Comparison of ENCODE assay signal across 13 cellular contexts in the genomic region with DNA sequence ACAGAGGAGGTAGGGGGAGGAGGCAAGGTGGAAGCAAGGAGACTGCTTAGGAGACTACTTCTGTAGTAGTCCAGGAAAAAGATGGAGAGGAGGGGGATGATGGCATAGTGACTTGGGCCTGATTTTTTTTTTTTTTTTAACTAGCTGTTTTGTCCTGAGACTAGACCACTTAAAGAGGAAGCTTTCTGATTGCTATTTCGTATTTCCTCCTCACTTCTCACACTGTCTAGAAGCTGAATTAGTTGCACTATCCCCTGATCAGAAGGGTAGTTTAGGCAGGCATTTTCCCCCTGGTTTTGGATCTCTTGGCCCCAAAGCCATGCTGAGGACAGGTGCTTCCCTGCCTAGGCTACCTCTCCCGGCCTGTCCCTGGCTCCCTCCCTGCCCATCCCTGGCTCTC. TPM values are rescaled to one million over a fixed set of nuclear protein-coding genes. Genes with fewer than 3 reads are reported as not detected.
A peak's percentile ranks its signal among the peaks of the same experiment; 100 is the strongest.
DNase-seq lines count a peak whose midpoint lies in the region; ATAC-seq and TF ChIP-seq lines count a peak whose summit lies in the region.
"Had no signal": no experiment of that assay in that cellular context is flagged by ENCODE, and none has a peak within 500 bp of the region (broad histone marks: within the 10 kb centered on the region; RNA-seq: fewer than 3 reads in every experiment).

No MANE protein-coding gene starts in this region.

- TF ChIP-seq POLR2A in body of pancreas (IDR thresholded peaks at IDR 0.05) = no peak

- intact Hi-C loops in body of pancreas (cut with DNase I) = no loop called here

- H3K27me3 Mint-ChIP-seq in HFFc6 (ENCODE audit: insufficient read depth) (no peaks in the 10 kb centered on the region; the same call in 1 of the 2 replicates), progenitor cell of endocrine pancreas (no peaks in the 10 kb centered on the region)

- ATAC-seq in body of pancreas (no peak), HG02642 (IDR thresholded peaks at IDR 0.05; ENCODE audit: poor library complexity, unreplicated experiment) (no peak), GM18907 (IDR thresholded peaks at IDR 0.05; ENCODE audit: unreplicated experiment) (no peak), HG03095 (IDR thresholded peaks at IDR 0.05; ENCODE audit: unreplicated experiment) (no peak)

- WGBS in body of pancreas, 2 donors = 33 to 77% methylated on average over 2 of the region's 2 CpGs

- H3K4me3 ChIP-seq in body of pancreas = no peak overlapping the region
- H3K4me3 ChIP-seq: cardiac muscle cell had no signal

- H3K27ac Mint-ChIP-seq in HFFc6 (peak overlapping the region; percentile 85), progenitor cell of endocrine pancreas (peak overlapping the region; percentile 71)

- no peaks in the 10 kb centered on the region for H3K9me3 ChIP-seq in body of pancreas

- H3K4me1 Mint-ChIP-seq in HFFc6 (ENCODE audit: low read depth) (peaks cover 82% of the 10 kb centered on the region), progenitor cell of endocrine pancreas (ENCODE audit: low read depth) (peaks cover 41% of the 10 kb centered on the region)

- DNase-seq in NOMO-1 treated with DMSO at 0.1 percent for 48 hours (lab: John Stamatoyannopoulos, UW; ENCODE audit: unreplicated experiment) (peak; percentile 29), NOMO-1 treated with dmso at 0.1 percent for 144 hours (lab: John Stamatoyannopoulos, UW; ENCODE audit: unreplicated experiment) (no peak), HFFc6 (no peak), body of pancreas (no peak), progenitor cell of endocrine pancreas (ENCODE audit: low spot score, unreplicated experiment) (no peak)
- DNase-seq: GDM1, mesenchymal stem cell, NCI-H2107, SHP77 had no signal

- H3K4me3 Mint-ChIP-seq in HFFc6 = no peak overlapping the region
- H3K4me3 Mint-ChIP-seq in progenitor cell of endocrine pancreas (ENCODE audit: low read depth) = no peak overlapping the region

- no peaks in the 10 kb centered on the region for H3K27me3 ChIP-seq in body of pancreas
- H3K27me3 ChIP-seq: cardiac muscle cell had no signal

- peak overlapping the region in 3 of 4 donors; percentile 15 to 44 (median 34) for H3K27ac ChIP-seq in body of pancreas
- H3K27ac ChIP-seq: cardiac muscle cell had no signal

- TF ChIP-seq CTCF in HFFc6 (IDR thresholded peaks at IDR 0.05) (no peak), body of pancreas (IDR thresholded peaks at IDR 0.05) (no peak), progenitor cell of endocrine pancreas (IDR thresholded peaks at IDR 0.05; ENCODE audit: unreplicated experiment) (no peak)

- no peaks in the 10 kb centered on the region for H3K9me3 Mint-ChIP-seq in HFFc6
- no peaks in the 10 kb centered on the region for H3K9me3 Mint-ChIP-seq in progenitor cell of endocrine pancreas (ENCODE audit: low read depth)

- peaks cover 95% of the 10 kb centered on the region for H3K4me1 ChIP-seq in body of pancreas

- peaks cover 2% of the 10 kb centered on the region for H3K36me3 Mint-ChIP-seq in HFFc6 (ENCODE audit: low read depth)
- no peaks in the 10 kb centered on the region for H3K36me3 Mint-ChIP-seq in progenitor cell of endocrine pancreas (ENCODE audit: insufficient read depth)

- H3K36me3 ChIP-seq in body of pancreas (replicated peaks in 1 of 2; ENCODE audit: insufficient read depth in 1 of 2, low read depth in 2 of 2) = no peaks in the 10 kb centered on the region
- H3K36me3 ChIP-seq: cardiac muscle cell had no signal

RNA-seq across cellular contexts. Expression of a gene that starts 14.9 kb away (rescaled TPM):
- 100 to 1,000 TPM; 204 to 228 (median 208) TPM for total RNA-seq in HFFc6 (2021; fragmentation: NEBNext Ultra II Directional; extraction: Animal tissue kit (Norgen Biotek cat#: 25700))
- 100 to 1,000 TPM in 1 of 2 donors, 10 to 100 TPM in 1; 96.2 to 151 TPM for total RNA-seq in body of pancreas
- total RNA-seq in progenitor cell of endocrine pancreas = 225 and 234 TPM in 2 replicates
